In the genomic region with DNA sequence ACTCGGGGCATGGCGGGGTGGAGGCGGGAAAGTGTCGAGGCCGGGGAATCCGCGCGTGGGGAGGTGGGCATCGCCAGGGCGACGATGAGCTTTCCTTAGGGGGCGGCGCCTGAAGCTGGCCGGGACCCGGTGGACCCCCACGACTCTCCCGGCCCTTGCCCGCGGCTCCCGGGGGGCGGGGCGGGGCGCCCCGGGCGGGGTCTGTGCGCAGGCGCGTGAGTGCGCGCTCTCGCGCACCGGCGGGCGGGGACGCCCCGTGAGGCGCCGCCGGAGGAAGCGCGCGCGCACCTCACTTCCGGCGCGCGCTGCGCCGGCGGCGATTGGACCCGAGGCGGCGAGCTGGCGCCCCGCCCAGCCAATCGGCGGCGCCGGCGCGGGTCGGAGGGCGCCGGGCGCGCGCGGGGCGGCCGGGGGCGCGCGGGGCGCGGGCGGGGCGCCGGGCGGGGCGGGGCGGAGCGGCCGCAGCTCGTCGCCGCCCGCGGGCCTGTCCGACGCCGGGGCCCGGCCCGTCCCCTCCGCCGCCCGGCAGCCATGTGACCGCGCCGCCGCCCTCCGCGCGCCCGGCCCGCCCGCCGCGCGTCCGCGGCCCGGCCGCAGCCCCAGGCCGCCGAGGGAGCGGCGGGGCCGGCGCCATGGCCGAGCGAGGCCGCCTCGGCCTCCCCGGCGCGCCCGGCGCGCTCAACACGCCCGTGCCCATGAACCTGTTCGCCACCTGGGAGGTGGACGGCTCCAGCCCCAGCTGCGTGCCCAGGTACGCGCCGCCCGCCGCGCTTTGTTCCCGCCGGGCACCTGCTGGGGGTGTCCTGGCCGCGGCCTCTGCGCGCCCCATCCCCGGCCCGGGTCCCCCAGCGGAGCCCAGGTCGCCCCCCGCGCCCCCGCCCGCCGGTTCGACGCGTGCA, we compare ENCODE assay signal across 1 cellular context.
TF ChIP-seq lines count a peak whose summit lies in the region.

A gene (plus strand): TSS at position 462 of the 899 bp plus-strand sequence. CDS start 171 bp downstream, at position 633.

TF ChIP-seq in K562, 482 proteins besides CTCF, POLR2A, EP300 and RAD21 (continued from another document):
- TF ChIP-seq, protein P1, sequence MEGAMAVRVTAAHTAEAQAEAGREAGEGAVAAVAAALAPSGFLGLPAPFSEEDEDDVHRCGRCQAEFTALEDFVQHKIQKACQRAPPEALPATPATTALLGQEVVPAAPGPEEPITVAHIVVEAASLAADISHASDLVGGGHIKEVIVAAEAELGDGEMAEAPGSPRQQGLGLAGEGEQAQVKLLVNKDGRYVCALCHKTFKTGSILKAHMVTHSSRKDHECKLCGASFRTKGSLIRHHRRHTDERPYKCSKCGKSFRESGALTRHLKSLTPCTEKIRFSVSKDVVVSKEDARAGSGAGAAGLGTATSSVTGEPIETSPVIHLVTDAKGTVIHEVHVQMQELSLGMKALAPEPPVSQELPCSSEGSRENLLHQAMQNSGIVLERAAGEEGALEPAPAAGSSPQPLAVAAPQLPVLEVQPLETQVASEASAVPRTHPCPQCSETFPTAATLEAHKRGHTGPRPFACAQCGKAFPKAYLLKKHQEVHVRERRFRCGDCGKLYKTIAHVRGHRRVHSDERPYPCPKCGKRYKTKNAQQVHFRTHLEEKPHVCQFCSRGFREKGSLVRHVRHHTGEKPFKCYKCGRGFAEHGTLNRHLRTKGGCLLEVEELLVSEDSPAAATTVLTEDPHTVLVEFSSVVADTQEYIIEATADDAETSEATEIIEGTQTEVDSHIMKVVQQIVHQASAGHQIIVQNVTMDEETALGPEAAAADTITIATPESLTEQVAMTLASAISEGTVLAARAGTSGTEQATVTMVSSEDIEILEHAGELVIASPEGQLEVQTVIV (CRISPR knock-in tag; IDR thresholded peaks at IDR 0.05; ENCODE audit: borderline replicate concordance) = no peak
- TF ChIP-seq RFX1 (IDR thresholded peaks at IDR 0.05) (no peak), EP400 (IDR thresholded peaks at IDR 0.05) (no peak), HOXB6 (CRISPR knock-in tag; IDR thresholded peaks at IDR 0.05; ENCODE audit: borderline replicate concordance) (no peak), CAMTA2 (CRISPR knock-in tag; conservative IDR thresholded peaks at IDR 0.05) (no peak), YBX1 (IDR thresholded peaks at IDR 0.05) (no peak), NCOA6 (IDR thresholded peaks at IDR 0.05) (no peak), GABPA (tag; conservative IDR thresholded peaks at IDR 0.05; ENCODE audit: low read depth) (peak; percentile 86), POLR2AphosphoS2 (IDR thresholded peaks at IDR 0.05; ENCODE audit: low read length) (no peak), NRF1 (conservative IDR thresholded peaks at IDR 0.05 in 1 of 2, IDR thresholded peaks at IDR 0.05 in 1 of 2) (peak in 1 of 2 experiments; percentile 66; a peak in 2 of 4 replicates), ZC3H11A (IDR thresholded peaks at IDR 0.05; ENCODE audit: low read depth, low read length) (no peak), KDM5B (IDR thresholded peaks at IDR 0.05; ENCODE audit: insufficient replicate concordance, low read depth, low read length) (peak; percentile 79), SRSF1 (IDR thresholded peaks at IDR 0.05; ENCODE audit: low read depth, low read length) (no peak), SMC3 (conservative IDR thresholded peaks at IDR 0.05; ENCODE audit: insufficient read depth, low read depth, low read length) (no peak), CBFA2T2 (conservative IDR thresholded peaks at IDR 0.05) (no peak), NFYB (IDR thresholded peaks at IDR 0.05; ENCODE audit: extremely low read depth, insufficient read length) (peak; percentile 67), ZC3H4 (CRISPR knock-in tag; IDR thresholded peaks at IDR 0.05; ENCODE audit: borderline replicate concordance) (no peak), MAFK (IDR thresholded peaks at IDR 0.05; ENCODE audit: low read length) (no peak), HDAC3 (IDR thresholded peaks at IDR 0.05; ENCODE audit: borderline replicate concordance, partially characterized antibody) (no peak), GTF2F1 (IDR thresholded peaks at IDR 0.05; ENCODE audit: low read depth, low read length) (no peak), RBM34 (IDR thresholded peaks at IDR 0.05; ENCODE audit: borderline replicate concordance, insufficient read depth, low read length) (no peak), HNRNPUL1 (IDR thresholded peaks at IDR 0.05; ENCODE audit: low read length) (no peak), ZNF140 (CRISPR knock-in tag; IDR thresholded peaks at IDR 0.05) (no peak), ZNF668 (CRISPR knock-in tag; IDR thresholded peaks at IDR 0.05) (no peak), ZSCAN29 (IDR thresholded peaks at IDR 0.05) (no peak), ZBTB17 (CRISPR knock-in tag; IDR thresholded peaks at IDR 0.05) (no peak)
- TF ChIP-seq, protein P2, sequence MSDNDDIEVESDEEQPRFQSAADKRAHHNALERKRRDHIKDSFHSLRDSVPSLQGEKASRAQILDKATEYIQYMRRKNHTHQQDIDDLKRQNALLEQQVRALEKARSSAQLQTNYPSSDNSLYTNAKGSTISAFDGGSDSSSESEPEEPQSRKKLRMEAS (CRISPR knock-in tag; IDR thresholded peaks at IDR 0.05) = 0 out of 2 replicates have a peak, but pooled peaks have one; percentile 10
- TF ChIP-seq, protein P3, sequence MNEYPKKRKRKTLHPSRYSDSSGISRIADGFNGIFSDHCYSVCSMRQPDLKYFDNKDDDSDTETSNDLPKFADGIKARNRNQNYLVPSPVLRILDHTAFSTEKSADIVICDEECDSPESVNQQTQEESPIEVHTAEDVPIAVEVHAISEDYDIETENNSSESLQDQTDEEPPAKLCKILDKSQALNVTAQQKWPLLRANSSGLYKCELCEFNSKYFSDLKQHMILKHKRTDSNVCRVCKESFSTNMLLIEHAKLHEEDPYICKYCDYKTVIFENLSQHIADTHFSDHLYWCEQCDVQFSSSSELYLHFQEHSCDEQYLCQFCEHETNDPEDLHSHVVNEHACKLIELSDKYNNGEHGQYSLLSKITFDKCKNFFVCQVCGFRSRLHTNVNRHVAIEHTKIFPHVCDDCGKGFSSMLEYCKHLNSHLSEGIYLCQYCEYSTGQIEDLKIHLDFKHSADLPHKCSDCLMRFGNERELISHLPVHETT (CRISPR knock-in tag; conservative IDR thresholded peaks at IDR 0.05 in 1 of 2, IDR thresholded peaks at IDR 0.05 in 1 of 2) = peak in 1 of 2 experiments; percentile 70; a peak in 1 of 4 replicates
- TF ChIP-seq, protein P4, sequence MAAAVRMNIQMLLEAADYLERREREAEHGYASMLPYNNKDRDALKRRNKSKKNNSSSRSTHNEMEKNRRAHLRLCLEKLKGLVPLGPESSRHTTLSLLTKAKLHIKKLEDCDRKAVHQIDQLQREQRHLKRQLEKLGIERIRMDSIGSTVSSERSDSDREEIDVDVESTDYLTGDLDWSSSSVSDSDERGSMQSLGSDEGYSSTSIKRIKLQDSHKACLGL (CRISPR knock-in tag; IDR thresholded peaks at IDR 0.05; ENCODE audit: borderline replicate concordance, poor library complexity, severe bottlenecking) = no peak
- TF ChIP-seq, protein P5, sequence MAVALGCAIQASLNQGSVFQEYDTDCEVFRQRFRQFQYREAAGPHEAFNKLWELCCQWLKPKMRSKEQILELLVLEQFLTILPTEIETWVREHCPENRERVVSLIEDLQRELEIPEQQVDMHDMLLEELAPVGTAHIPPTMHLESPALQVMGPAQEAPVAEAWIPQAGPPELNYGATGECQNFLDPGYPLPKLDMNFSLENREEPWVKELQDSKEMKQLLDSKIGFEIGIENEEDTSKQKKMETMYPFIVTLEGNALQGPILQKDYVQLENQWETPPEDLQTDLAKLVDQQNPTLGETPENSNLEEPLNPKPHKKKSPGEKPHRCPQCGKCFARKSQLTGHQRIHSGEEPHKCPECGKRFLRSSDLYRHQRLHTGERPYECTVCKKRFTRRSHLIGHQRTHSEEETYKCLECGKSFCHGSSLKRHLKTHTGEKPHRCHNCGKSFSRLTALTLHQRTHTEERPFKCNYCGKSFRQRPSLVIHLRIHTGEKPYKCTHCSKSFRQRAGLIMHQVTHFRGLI (CRISPR knock-in tag; IDR thresholded peaks at IDR 0.05) = no peak
- TF ChIP-seq, protein P6, sequence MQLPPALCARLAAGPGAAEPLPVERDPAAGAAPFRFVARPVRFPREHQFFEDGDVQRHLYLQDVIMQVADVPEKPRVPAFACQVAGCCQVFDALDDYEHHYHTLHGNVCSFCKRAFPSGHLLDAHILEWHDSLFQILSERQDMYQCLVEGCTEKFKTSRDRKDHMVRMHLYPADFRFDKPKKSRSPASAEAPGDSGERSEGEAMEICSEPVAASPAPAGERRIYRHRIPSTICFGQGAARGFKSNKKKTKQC (CRISPR knock-in tag; IDR thresholded peaks at IDR 0.05) = 0 out of 2 replicates have a peak, but pooled peaks have one; percentile 16
- TF ChIP-seq, protein P7, sequence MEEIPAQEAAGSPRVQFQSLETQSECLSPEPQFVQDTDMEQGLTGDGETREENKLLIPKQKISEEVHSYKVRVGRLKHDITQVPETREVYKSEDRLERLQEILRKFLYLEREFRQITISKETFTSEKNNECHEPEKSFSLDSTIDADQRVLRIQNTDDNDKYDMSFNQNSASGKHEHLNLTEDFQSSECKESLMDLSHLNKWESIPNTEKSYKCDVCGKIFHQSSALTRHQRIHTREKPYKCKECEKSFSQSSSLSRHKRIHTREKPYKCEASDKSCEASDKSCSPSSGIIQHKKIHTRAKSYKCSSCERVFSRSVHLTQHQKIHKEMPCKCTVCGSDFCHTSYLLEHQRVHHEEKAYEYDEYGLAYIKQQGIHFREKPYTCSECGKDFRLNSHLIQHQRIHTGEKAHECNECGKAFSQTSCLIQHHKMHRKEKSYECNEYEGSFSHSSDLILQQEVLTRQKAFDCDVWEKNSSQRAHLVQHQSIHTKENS (CRISPR knock-in tag; IDR thresholded peaks at IDR 0.05) = no peak
